Comparison of ENCODE assay signal across 1 cellular context in the genomic region with DNA sequence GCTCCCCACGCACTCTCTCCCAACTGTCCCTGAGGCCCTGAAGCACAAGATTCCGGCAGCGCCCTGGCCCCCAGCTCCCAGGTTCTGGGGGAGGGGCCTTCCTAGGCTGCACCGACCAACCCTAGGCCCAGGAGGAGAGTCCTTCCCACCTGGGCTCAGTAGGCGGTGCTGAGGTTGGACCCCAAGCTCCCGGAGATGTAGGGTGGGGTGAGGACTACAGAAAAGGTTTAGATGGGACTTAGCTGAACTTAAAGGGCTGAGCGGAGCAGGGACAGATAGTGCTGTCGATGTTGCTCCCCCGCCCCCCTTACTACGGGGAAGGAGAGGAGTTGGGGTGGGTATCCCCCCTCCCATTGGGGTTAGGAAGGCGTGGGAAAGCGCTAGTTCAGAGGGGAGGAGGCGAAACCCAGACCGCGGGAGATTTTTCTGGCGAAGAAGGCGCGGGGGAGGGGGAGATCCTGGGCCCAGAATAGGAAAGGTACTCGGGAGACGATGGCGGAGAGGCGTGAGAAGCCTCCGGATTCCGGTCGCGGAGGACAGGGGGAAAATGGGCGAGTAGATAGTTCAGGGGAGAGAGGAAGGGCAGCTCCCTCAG.
TF ChIP-seq lines count a peak whose summit lies in the region.

No MANE protein-coding gene starts in this region.

TF ChIP-seq in HepG2, 621 proteins besides CTCF, POLR2A, EP300 and RAD21 (continued from another document and continues in another):
- 0 out of 2 replicates have a peak, but pooled peaks have one; percentile 42 for TF ChIP-seq TMF1 (CRISPR knock-in tag; IDR thresholded peaks at IDR 0.05; ENCODE audit: low read depth)
- no peak for TF ChIP-seq BCLAF1 (IDR thresholded peaks at IDR 0.05)
- no peak for TF ChIP-seq ZNF44 (CRISPR knock-in tag; IDR thresholded peaks at IDR 0.05)
- no peak for TF ChIP-seq MLX (CRISPR knock-in tag; IDR thresholded peaks at IDR 0.05)
- 0 out of 2 replicates have a peak, but pooled peaks have one; percentile 31 for TF ChIP-seq NFYB (CRISPR knock-in tag; IDR thresholded peaks at IDR 0.05)
- no peak for TF ChIP-seq TOE1 (CRISPR knock-in tag; IDR thresholded peaks at IDR 0.05)
- TF ChIP-seq, protein P1, sequence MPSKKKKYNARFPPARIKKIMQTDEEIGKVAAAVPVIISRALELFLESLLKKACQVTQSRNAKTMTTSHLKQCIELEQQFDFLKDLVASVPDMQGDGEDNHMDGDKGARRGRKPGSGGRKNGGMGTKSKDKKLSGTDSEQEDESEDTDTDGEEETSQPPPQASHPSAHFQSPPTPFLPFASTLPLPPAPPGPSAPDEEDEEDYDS (CRISPR knock-in tag; IDR thresholded peaks at IDR 0.05), result peak; percentile 81
- TF ChIP-seq ZFX (CRISPR knock-in tag; IDR thresholded peaks at IDR 0.05; ENCODE audit: low read depth), result peak; percentile 37
- TF ChIP-seq ZNF768 (CRISPR knock-in tag; IDR thresholded peaks at IDR 0.05), result no peak
- TF ChIP-seq PCBP1 (IDR thresholded peaks at IDR 0.05; ENCODE audit: borderline replicate concordance, low read depth, low read length), result no peak
- no peak for TF ChIP-seq TARDBP (CRISPR knock-in tag; IDR thresholded peaks at IDR 0.05)
- TF ChIP-seq, protein P2, sequence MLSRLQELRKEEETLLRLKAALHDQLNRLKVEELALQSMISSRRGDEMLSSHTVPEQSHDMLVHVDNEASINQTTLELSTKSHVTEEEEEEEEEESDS (CRISPR knock-in tag; IDR thresholded peaks at IDR 0.05; ENCODE audit: borderline replicate concordance), result no peak
- peak; percentile 10; the same call in 1 of the 2 replicates for TF ChIP-seq DMAP1 (CRISPR knock-in tag; IDR thresholded peaks at IDR 0.05)
- TF ChIP-seq HNF1B (CRISPR knock-in tag; IDR thresholded peaks at IDR 0.05), result peak; percentile 50; the same call in 1 of the 2 replicates
- 0 out of 2 replicates have a peak, but pooled peaks have one; percentile 8 for TF ChIP-seq ZNF331 (CRISPR knock-in tag; IDR thresholded peaks at IDR 0.05)
- 0 out of 2 replicates have a peak, but pooled peaks have one; percentile 30 for TF ChIP-seq NR1H2 (CRISPR knock-in tag; IDR thresholded peaks at IDR 0.05; ENCODE audit: borderline replicate concordance, low read depth)
- no peak for TF ChIP-seq GLMP (CRISPR knock-in tag; IDR thresholded peaks at IDR 0.05; ENCODE audit: borderline replicate concordance)
- no peak for TF ChIP-seq CBX1 (IDR thresholded peaks at IDR 0.05; ENCODE audit: low read depth)
- peak; percentile 63; the same call in 1 of the 2 replicates for TF ChIP-seq SP5 (CRISPR knock-in tag; IDR thresholded peaks at IDR 0.05; ENCODE audit: borderline replicate concordance, low read depth)
- TF ChIP-seq RBAK (CRISPR knock-in tag; IDR thresholded peaks at IDR 0.05), result no peak
- TF ChIP-seq MED1 (CRISPR knock-in tag; IDR thresholded peaks at IDR 0.05), result peak; percentile 21; the same call in 1 of the 2 replicates
- 0 out of 2 replicates have a peak, but pooled peaks have one; percentile 30 for TF ChIP-seq ZNF749 (CRISPR knock-in tag; IDR thresholded peaks at IDR 0.05; ENCODE audit: borderline replicate concordance)
- TF ChIP-seq ZNF614 (CRISPR knock-in tag; IDR thresholded peaks at IDR 0.05; ENCODE audit: borderline replicate concordance), result peak; percentile 26; the same call in 1 of the 2 replicates
- TF ChIP-seq, protein P3, sequence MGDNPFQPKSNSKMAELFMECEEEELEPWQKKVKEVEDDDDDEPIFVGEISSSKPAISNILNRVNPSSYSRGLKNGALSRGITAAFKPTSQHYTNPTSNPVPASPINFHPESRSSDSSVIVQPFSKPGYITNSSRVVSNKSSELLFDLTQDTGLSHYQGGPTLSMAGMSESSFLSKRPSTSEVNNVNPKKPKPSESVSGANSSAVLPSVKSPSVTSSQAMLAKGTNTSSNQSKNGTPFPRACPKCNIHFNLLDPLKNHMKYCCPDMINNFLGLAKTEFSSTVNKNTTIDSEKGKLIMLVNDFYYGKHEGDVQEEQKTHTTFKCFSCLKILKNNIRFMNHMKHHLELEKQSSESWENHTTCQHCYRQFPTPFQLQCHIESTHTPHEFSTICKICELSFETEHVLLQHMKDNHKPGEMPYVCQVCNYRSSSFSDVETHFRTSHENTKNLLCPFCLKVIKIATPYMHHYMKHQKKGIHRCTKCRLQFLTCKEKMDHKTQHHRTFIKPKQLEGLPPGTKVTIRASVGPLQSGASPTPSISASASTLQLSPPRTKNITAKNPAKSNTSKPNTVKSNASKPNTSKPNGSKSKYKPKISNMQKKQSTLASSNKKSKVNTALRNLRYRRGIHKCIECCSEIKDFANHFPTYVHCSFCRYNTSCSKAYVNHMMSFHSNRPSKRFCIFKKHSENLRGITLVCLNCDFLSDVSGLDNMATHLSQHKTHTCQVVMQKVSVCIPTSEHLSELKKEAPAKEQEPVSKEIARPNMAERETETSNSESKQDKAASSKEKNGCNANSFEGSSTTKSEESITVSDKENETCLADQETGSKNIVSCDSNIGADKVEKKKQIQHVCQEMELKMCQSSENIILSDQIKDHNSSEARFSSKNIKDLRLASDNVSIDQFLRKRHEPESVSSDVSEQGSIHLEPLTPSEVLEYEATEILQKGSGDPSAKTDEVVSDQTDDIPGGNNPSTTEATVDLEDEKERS (CRISPR knock-in tag; IDR thresholded peaks at IDR 0.05), result 0 out of 2 replicates have a peak, but pooled peaks have one; percentile 27
- no peak for TF ChIP-seq ZNF260 (CRISPR knock-in tag; IDR thresholded peaks at IDR 0.05; ENCODE audit: borderline replicate concordance, low read depth)
- no peak for TF ChIP-seq CENPT (CRISPR knock-in tag; IDR thresholded peaks at IDR 0.05; ENCODE audit: low read depth)
- TF ChIP-seq ZNF776 (CRISPR knock-in tag; IDR thresholded peaks at IDR 0.05), result 0 out of 2 replicates have a peak, but pooled peaks have one; percentile 48
- TF ChIP-seq, protein P4, sequence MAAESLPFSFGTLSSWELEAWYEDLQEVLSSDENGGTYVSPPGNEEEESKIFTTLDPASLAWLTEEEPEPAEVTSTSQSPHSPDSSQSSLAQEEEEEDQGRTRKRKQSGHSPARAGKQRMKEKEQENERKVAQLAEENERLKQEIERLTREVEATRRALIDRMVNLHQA (CRISPR knock-in tag; IDR thresholded peaks at IDR 0.05), result no peak
- no peak for TF ChIP-seq NFYC (CRISPR knock-in tag; IDR thresholded peaks at IDR 0.05)
- TF ChIP-seq ZNF276 (CRISPR knock-in tag; IDR thresholded peaks at IDR 0.05; ENCODE audit: low read depth), result no peak
- 0 out of 2 replicates have a peak, but pooled peaks have one; percentile 67 for TF ChIP-seq ZNF615 (CRISPR knock-in tag; IDR thresholded peaks at IDR 0.05; ENCODE audit: borderline replicate concordance)
- TF ChIP-seq ARNTL (CRISPR knock-in tag; IDR thresholded peaks at IDR 0.05), result no peak
- peak; percentile 39 for TF ChIP-seq ZNF574 (CRISPR knock-in tag; IDR thresholded peaks at IDR 0.05)
- TF ChIP-seq SP1 (IDR thresholded peaks at IDR 0.05), result no peak
- no peak for TF ChIP-seq SP1 (CRISPR knock-in tag; IDR thresholded peaks at IDR 0.05)
- TF ChIP-seq, protein P5, sequence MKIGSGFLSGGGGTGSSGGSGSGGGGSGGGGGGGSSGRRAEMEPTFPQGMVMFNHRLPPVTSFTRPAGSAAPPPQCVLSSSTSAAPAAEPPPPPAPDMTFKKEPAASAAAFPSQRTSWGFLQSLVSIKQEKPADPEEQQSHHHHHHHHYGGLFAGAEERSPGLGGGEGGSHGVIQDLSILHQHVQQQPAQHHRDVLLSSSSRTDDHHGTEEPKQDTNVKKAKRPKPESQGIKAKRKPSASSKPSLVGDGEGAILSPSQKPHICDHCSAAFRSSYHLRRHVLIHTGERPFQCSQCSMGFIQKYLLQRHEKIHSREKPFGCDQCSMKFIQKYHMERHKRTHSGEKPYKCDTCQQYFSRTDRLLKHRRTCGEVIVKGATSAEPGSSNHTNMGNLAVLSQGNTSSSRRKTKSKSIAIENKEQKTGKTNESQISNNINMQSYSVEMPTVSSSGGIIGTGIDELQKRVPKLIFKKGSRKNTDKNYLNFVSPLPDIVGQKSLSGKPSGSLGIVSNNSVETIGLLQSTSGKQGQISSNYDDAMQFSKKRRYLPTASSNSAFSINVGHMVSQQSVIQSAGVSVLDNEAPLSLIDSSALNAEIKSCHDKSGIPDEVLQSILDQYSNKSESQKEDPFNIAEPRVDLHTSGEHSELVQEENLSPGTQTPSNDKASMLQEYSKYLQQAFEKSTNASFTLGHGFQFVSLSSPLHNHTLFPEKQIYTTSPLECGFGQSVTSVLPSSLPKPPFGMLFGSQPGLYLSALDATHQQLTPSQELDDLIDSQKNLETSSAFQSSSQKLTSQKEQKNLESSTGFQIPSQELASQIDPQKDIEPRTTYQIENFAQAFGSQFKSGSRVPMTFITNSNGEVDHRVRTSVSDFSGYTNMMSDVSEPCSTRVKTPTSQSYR (CRISPR knock-in tag; IDR thresholded peaks at IDR 0.05; ENCODE audit: borderline replicate concordance), result peak; percentile 50; the same call in 1 of the 2 replicates
- TF ChIP-seq IKZF4 (CRISPR knock-in tag; IDR thresholded peaks at IDR 0.05; ENCODE audit: borderline replicate concordance, low read depth, not compliant biosample characterization), result no peak
